ENCODE assay signal across 10 cellular contexts in genomic region chr2:217788669-217789002, GRCh38.
DNase-seq lines count a peak whose midpoint lies in the region; ATAC-seq, FAIRE-seq and TF ChIP-seq lines count a peak whose summit lies in the region.
"Had no signal": no experiment of that assay in that cellular context is flagged by ENCODE, and none has a peak within 500 bp of the region (broad histone marks: within the 10 kb centered on the region; RNA-seq: fewer than 3 reads in every experiment).

No MANE protein-coding gene starts in this region.

- H3K4me1 ChIP-seq in HepG2 (ENCODE audit: insufficient read depth, low read length) = peaks cover 72% of the 10 kb centered on the region
- no peaks in the 10 kb centered on the region for H3K4me1 ChIP-seq in right lobe of liver

- 77% methylated on average over 5 of the region's 7 CpGs for WGBS in HepG2 (ENCODE audit: low lambda C conversion rate)
- WGBS in right lobe of liver (ENCODE audit: insufficient coverage, low coverage, low lambda C conversion rate, missing lambda C conversion rate) = 94% methylated on average over 5 of the region's 7 CpGs

- H3K27ac ChIP-seq in HepG2 (ENCODE audit: extremely low read length, insufficient read depth, low read length) = no peak overlapping the region
- H3K27ac ChIP-seq in right lobe of liver = no peak overlapping the region

- H3K9ac ChIP-seq in HepG2 (ENCODE audit: insufficient read depth, low read depth, low read length) = peak overlapping the region; percentile 63

- ATAC-seq in HepG2 = no peak
- ATAC-seq in right lobe of liver = no peak
- ATAC-seq in T-cell (replicated peaks in 1 of 4) = no peak
- ATAC-seq in HG03342 (IDR thresholded peaks at IDR 0.05; ENCODE audit: unreplicated experiment) = no peak

- TF ChIP-seq POLR2A in HepG2 (IDR thresholded peaks at IDR 0.05; ENCODE audit: insufficient read depth in 1 of 2, low read depth in 2 of 2, low read length in 2 of 2) (no peak), right lobe of liver (IDR thresholded peaks at IDR 0.05) (no peak)

- H3K27me3 Mint-ChIP-seq in T-cell (no peaks in the 10 kb centered on the region), immature natural killer cell (ENCODE audit: low read depth in 3 of 3) (peaks cover 1 to 3% (median 2%) of the 10 kb centered on the region in 3 donors)

- TF ChIP-seq EP300 in HepG2 (IDR thresholded peaks at IDR 0.05; ENCODE audit: low read depth in 2 of 2, low read length in 2 of 2) = no peak
- TF ChIP-seq EP300 in HepG2 (CRISPR knock-in tag; IDR thresholded peaks at IDR 0.05; ENCODE audit: borderline replicate concordance) = no peak

- TF ChIP-seq CTCF in HepG2 (CRISPR knock-in tag; IDR thresholded peaks at IDR 0.05) (no peak), right lobe of liver (IDR thresholded peaks at IDR 0.05) (no peak)

- peaks cover 0 to 3% (median 2%) of the 10 kb centered on the region in 3 donors for H3K9me3 Mint-ChIP-seq in T-cell
- no peaks in the 10 kb centered on the region for H3K9me3 Mint-ChIP-seq in immature natural killer cell

- no peaks in the 10 kb centered on the region for H3K79me2 ChIP-seq in HepG2 (ENCODE audit: insufficient read depth, low read length)

- POLR2A ChIA-PET in HepG2 (lab: Yijun Ruan, JAX) (no interaction called here), T-cell (lab: Charles Lee) (no interaction called here)

- no peak for FAIRE-seq in HepG2 (lab: Jason Lieb, UNC)
- FAIRE-seq: bronchial epithelial cell, urothelium cell line had no signal

- CTCF ChIA-PET in HepG2 (lab: Yijun Ruan, JAX; ENCODE audit: low intra/inter-chr PET ratio, low total read pairs) (interaction anchor here (1.1 to 6.4 kb wide), 10 partner anchors 94 to 246 kb away, joined by 3 to 106 read pairs (median 8); no protein-coding TSS in a partner anchor), T-cell (lab: Charles Lee) (interaction anchor here (0.6 to 3.5 kb wide), 13 partner anchors 9 to 1710 kb away, joined by 3 to 12 read pairs (median 3); partner anchors contain the start of gene GMPPA (in 1 of the 2))

- no peaks in the 10 kb centered on the region for H3K36me3 Mint-ChIP-seq in T-cell
- H3K36me3 Mint-ChIP-seq in immature natural killer cell = no peaks in the 10 kb centered on the region

- in situ Hi-C loops in HepG2 (cut with HindIII; ENCODE audit: extremely low pct_ligation_motif_present, low pct_unique_long_range_greater_than_20kb) = loop anchor here (5.0 kb wide), 1 partner anchor 244 kb away; no protein-coding TSS in a partner anchor

- intact Hi-C loops in HepG2 (cut with micrococcal nuclease; ENCODE audit: unreplicated experiment) (loop anchor here (1.0 to 5.0 kb wide), 4 partner anchors 98 to 200 kb away; no protein-coding TSS in a partner anchor), right lobe of liver (cut with DNase I) (loop anchor here (5.0 kb wide), 1 partner anchor 204 kb away; no protein-coding TSS in a partner anchor)

- peaks cover 22 to 36% (median 30%) of the 10 kb centered on the region in 3 donors for H3K4me1 Mint-ChIP-seq in T-cell
- peaks cover 18 to 27% of the 10 kb centered on the region in 2 donors for H3K4me1 Mint-ChIP-seq in immature natural killer cell

- H3K9me3 ChIP-seq in HepG2 (ENCODE audit: low read length) (no peaks in the 10 kb centered on the region), right lobe of liver (no peaks in the 10 kb centered on the region)

- peak overlapping the region; percentile 91 for H3K4me2 ChIP-seq in HepG2 (ENCODE audit: low read depth, low read length)

- H3K4me3 Mint-ChIP-seq in T-cell (peak overlapping the region; percentile 51 to 78 (median 65)), immature natural killer cell (peak overlapping the region in 3 of 5 donors; percentile 14 to 90 (median 39))

- H3K4me3 ChIP-seq in HepG2 (replicated peaks in 1 of 3; ENCODE audit: insufficient read depth in 1 of 3, low read depth in 2 of 3, low read length in 3 of 3) (peak overlapping the region in 1 of 3 experiments; percentile 71; a peak in 3 of 6 replicates), right lobe of liver (no peak overlapping the region)

- DNase-seq in HepG2 (ENCODE audit: low spot score) (no peak), right lobe of liver (no peak), T-cell (no peak), immature natural killer cell (no peak), Ammon's horn (ENCODE audit: low spot score) (no peak), NCI-H748 (lab: John Stamatoyannopoulos, UW; ENCODE audit: unreplicated experiment) (no peak)
- DNase-seq: NCI-H1048 had no signal

- H3K36me3 ChIP-seq in HepG2 (replicated peaks in 1 of 2; ENCODE audit: control insufficient read depth in 1 of 2, insufficient read depth in 2 of 2, low read length in 2 of 2) = no peaks in the 10 kb centered on the region
- peaks cover 0 to 8% (median 0%) of the 10 kb centered on the region in 4 donors for H3K36me3 ChIP-seq in right lobe of liver

- H4K20me1 ChIP-seq in HepG2 (ENCODE audit: insufficient read depth, low read length) = no peaks in the 10 kb centered on the region; the same call in 1 of the 2 replicates

- no peak for TF ChIP-seq RAD21 in HepG2 (CRISPR knock-in tag; IDR thresholded peaks at IDR 0.05)

- BruUV-seq in HepG2 (replicated peaks; lab: Mats Ljungman, UMichigan) = no TSS peak

- H3K27me3 ChIP-seq in HepG2 (ENCODE audit: control insufficient read depth in 1 of 2, insufficient read depth in 2 of 2, low read length in 2 of 2) = no peaks in the 10 kb centered on the region
- H3K27me3 ChIP-seq in right lobe of liver = no peaks in the 10 kb centered on the region

- H3K27ac Mint-ChIP-seq in T-cell (no peak overlapping the region), immature natural killer cell (no peak overlapping the region)

- no peak overlapping the region for H2AFZ ChIP-seq in HepG2 (ENCODE audit: low read length)

TF ChIP-seq in HepG2, 621 proteins besides CTCF, POLR2A, EP300 and RAD21:
- TF ChIP-seq, protein P1, sequence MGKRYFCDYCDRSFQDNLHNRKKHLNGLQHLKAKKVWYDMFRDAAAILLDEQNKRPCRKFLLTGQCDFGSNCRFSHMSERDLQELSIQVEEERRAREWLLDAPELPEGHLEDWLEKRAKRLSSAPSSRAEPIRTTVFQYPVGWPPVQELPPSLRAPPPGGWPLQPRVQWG (CRISPR knock-in tag; IDR thresholded peaks at IDR 0.05; ENCODE audit: borderline replicate concordance, low read depth) = no peak
- 0 out of 2 replicates have a peak, but pooled peaks have one; percentile 25 for TF ChIP-seq ZNF816 (CRISPR knock-in tag; IDR thresholded peaks at IDR 0.05; ENCODE audit: borderline replicate concordance)
TF ChIP-seq in HepG2: peak in this region for 1.
